ENCODE assay signal across 9 cellular contexts in the genomic region with DNA sequence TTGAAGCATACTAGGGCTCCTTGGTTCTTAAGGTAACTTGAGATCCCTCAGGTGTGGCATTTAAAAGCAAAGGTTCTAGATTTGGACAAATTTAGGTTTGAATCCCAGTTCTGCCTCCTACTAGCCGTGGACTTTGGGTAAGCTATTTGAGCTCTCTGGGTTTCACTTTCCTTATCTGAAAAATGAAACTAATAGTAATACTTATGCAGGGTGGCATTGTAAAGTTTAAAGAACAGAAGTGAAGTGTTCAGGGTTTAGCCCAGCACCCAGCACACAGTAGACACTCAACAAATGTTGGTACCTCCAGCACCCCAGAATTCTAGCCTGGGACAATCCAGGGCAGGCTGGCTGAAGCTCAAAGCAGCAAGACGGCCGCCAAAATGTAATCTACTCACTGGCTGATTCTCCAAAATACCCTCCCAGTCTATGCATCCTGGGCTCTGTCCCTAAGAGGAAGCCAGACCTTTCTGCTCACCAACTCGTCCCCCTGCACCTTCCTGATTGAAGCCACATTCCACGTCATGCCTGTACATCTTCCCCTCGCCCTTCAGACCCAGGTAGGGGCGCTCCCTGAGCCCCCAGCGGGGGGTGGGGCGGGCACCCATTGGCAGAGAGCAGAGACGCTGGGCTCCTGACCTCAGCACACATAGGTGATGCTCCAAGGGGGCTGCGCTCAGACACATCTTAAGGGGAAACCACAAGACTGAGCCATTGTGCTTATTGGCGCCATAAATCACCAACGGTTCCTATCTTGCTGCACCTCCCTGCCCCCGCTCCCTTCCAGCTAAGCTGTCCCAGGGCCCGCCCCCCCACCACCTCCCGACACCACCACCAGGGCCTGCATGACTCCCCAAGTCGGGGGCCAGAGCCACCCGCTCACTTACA.
DNase-seq lines count a peak whose midpoint lies in the region; ATAC-seq, FAIRE-seq and TF ChIP-seq lines count a peak whose summit lies in the region.
"Had no signal": no experiment of that assay in that cellular context is flagged by ENCODE, and none has a peak within 500 bp of the region (broad histone marks: within the 10 kb centered on the region; RNA-seq: fewer than 3 reads in every experiment).

No MANE protein-coding gene starts in this region.

- WGBS in HepG2 (ENCODE audit: low lambda C conversion rate) = 51% methylated on average over 5 of the region's 18 CpGs

- ATAC-seq in GM18498 (IDR thresholded peaks at IDR 0.05; ENCODE audit: unreplicated experiment) (peak; percentile 87), GM21737 (IDR thresholded peaks at IDR 0.05; ENCODE audit: unreplicated experiment) (peak; percentile 67), HepG2 (no peak)

- no peaks in the 10 kb centered on the region for H3K27me3 ChIP-seq in SJSA1 (replicated peaks)
- H3K27me3 ChIP-seq in HepG2 (ENCODE audit: control insufficient read depth in 1 of 2, insufficient read depth in 2 of 2, low read length in 2 of 2) = no peaks in the 10 kb centered on the region

- H3K4me1 ChIP-seq in SJSA1 (replicated peaks) (peaks cover 53% of the 10 kb centered on the region), HepG2 (ENCODE audit: insufficient read depth, low read length) (peaks cover 24% of the 10 kb centered on the region)

- peak overlapping the region; percentile 67 for H3K4me2 ChIP-seq in HepG2 (ENCODE audit: low read depth, low read length)

- H3K27ac ChIP-seq in SJSA1 (peak overlapping the region; percentile 71), HepG2 (ENCODE audit: extremely low read length, insufficient read depth, low read length) (no peak overlapping the region)

- no peak overlapping the region for H2AFZ ChIP-seq in HepG2 (ENCODE audit: low read length)

- H3K36me3 ChIP-seq in SJSA1 (no peaks in the 10 kb centered on the region), HepG2 (replicated peaks in 1 of 2; ENCODE audit: control insufficient read depth in 1 of 2, insufficient read depth in 2 of 2, low read length in 2 of 2) (no peaks in the 10 kb centered on the region)

- POLR2A ChIA-PET in HepG2 (lab: Yijun Ruan, JAX) = interaction anchor here (1.5 kb wide), 1 partner anchor 76 kb away, joined by 7 read pairs; no protein-coding TSS in a partner anchor

- no peaks in the 10 kb centered on the region for H3K9me3 ChIP-seq in SJSA1 (replicated peaks)
- no peaks in the 10 kb centered on the region for H3K9me3 ChIP-seq in HepG2 (ENCODE audit: low read length)

- TF ChIP-seq RAD21 in HepG2 (CRISPR knock-in tag; IDR thresholded peaks at IDR 0.05) = no peak

- no peak for TF ChIP-seq POLR2A in HepG2 (IDR thresholded peaks at IDR 0.05; ENCODE audit: insufficient read depth in 1 of 2, low read depth in 2 of 2, low read length in 2 of 2)

- no peak overlapping the region for H3K9ac ChIP-seq in HepG2 (ENCODE audit: insufficient read depth, low read depth, low read length)

- DNase-seq in SJSA1 (ENCODE audit: low read depth in 1 of 2, low spot score in 2 of 2) = peak; percentile 37 to 77
- DNase-seq in HepG2 (ENCODE audit: low spot score) = no peak
- no peak for DNase-seq in mesenteric fat pad (ENCODE audit: low spot score)
- no peak for DNase-seq in NCI-H1105 (lab: John Stamatoyannopoulos, UW)
- DNase-seq in RCC 7860 (ENCODE audit: low spot score) = no peak
- DNase-seq in SHP77 (lab: John Stamatoyannopoulos, UW) = no peak

- intact Hi-C loops in HepG2 (cut with micrococcal nuclease; ENCODE audit: unreplicated experiment) = loop anchor here (5.0 kb wide), 1 partner anchor 330 kb away; no protein-coding TSS in a partner anchor

- CTCF ChIA-PET in HepG2 (lab: Yijun Ruan, JAX; ENCODE audit: low intra/inter-chr PET ratio, low total read pairs) = no interaction called here

- in situ Hi-C loops in HepG2 (cut with HindIII; ENCODE audit: extremely low pct_ligation_motif_present, low pct_unique_long_range_greater_than_20kb) = loop anchor here (25.0 kb wide), 1 partner anchor 325 kb away; no protein-coding TSS in a partner anchor

- peak overlapping the region; percentile 15; the same call in 1 of the 2 replicates for H3K4me3 ChIP-seq in SJSA1
- peak overlapping the region in 2 of 3 experiments; percentile 12 to 46; a peak in 1 of 6 replicates for H3K4me3 ChIP-seq in HepG2 (replicated peaks in 1 of 3; ENCODE audit: insufficient read depth in 1 of 3, low read depth in 2 of 3, low read length in 3 of 3)

- FAIRE-seq in HepG2 (lab: Jason Lieb, UNC) (no peak), RCC 7860 (lab: Jason Lieb, UNC) (no peak)
- FAIRE-seq: colon had no signal

- no peak for TF ChIP-seq EP300 in HepG2 (IDR thresholded peaks at IDR 0.05; ENCODE audit: low read depth in 2 of 2, low read length in 2 of 2)
- TF ChIP-seq EP300 in HepG2 (CRISPR knock-in tag; IDR thresholded peaks at IDR 0.05; ENCODE audit: borderline replicate concordance) = no peak

- BruUV-seq in HepG2 (replicated peaks; lab: Mats Ljungman, UMichigan) = no TSS peak

- no peak for TF ChIP-seq CTCF in HepG2 (CRISPR knock-in tag; IDR thresholded peaks at IDR 0.05)

- H4K20me1 ChIP-seq in HepG2 (ENCODE audit: insufficient read depth, low read length) = no peaks in the 10 kb centered on the region

- no peaks in the 10 kb centered on the region for H3K79me2 ChIP-seq in HepG2 (ENCODE audit: insufficient read depth, low read length)

TF ChIP-seq in HepG2, 621 proteins besides CTCF, POLR2A, EP300 and RAD21 (continues in another document):
- TF ChIP-seq SNAPC2 (CRISPR knock-in tag; IDR thresholded peaks at IDR 0.05) (no peak), POLR2G (IDR thresholded peaks at IDR 0.05; ENCODE audit: low read depth, low read length) (no peak), ZNF382 (CRISPR knock-in tag; IDR thresholded peaks at IDR 0.05; ENCODE audit: borderline replicate concordance) (no peak), KLF11 (CRISPR knock-in tag; IDR thresholded peaks at IDR 0.05) (no peak), BRCA1 (CRISPR knock-in tag; IDR thresholded peaks at IDR 0.05) (no peak), ZNF567 (CRISPR knock-in tag; IDR thresholded peaks at IDR 0.05; ENCODE audit: borderline replicate concordance) (no peak), IRF2 (CRISPR knock-in tag; IDR thresholded peaks at IDR 0.05) (no peak), RFX1 (IDR thresholded peaks at IDR 0.05) (no peak), KDM1A (CRISPR knock-in tag; IDR thresholded peaks at IDR 0.05) (no peak), ARNT (IDR thresholded peaks at IDR 0.05) (no peak), U2AF2 (IDR thresholded peaks at IDR 0.05; ENCODE audit: low read depth, low read length) (no peak), ISL2 (CRISPR knock-in tag; IDR thresholded peaks at IDR 0.05) (no peak), ZKSCAN5 (CRISPR knock-in tag; IDR thresholded peaks at IDR 0.05) (no peak)
- TF ChIP-seq, protein P1, sequence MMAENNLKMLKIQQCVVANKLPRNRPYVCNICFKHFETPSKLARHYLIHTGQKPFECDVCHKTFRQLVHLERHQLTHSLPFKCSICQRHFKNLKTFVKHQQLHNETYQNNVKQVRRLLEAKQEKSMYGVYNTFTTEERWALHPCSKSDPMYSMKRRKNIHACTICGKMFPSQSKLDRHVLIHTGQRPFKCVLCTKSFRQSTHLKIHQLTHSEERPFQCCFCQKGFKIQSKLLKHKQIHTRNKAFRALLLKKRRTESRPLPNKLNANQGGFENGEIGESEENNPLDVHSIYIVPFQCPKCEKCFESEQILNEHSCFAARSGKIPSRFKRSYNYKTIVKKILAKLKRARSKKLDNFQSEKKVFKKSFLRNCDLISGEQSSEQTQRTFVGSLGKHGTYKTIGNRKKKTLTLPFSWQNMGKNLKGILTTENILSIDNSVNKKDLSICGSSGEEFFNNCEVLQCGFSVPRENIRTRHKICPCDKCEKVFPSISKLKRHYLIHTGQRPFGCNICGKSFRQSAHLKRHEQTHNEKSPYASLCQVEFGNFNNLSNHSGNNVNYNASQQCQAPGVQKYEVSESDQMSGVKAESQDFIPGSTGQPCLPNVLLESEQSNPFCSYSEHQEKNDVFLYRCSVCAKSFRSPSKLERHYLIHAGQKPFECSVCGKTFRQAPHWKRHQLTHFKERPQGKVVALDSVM (CRISPR knock-in tag; IDR thresholded peaks at IDR 0.05) = no peak
- TF ChIP-seq, protein P2, sequence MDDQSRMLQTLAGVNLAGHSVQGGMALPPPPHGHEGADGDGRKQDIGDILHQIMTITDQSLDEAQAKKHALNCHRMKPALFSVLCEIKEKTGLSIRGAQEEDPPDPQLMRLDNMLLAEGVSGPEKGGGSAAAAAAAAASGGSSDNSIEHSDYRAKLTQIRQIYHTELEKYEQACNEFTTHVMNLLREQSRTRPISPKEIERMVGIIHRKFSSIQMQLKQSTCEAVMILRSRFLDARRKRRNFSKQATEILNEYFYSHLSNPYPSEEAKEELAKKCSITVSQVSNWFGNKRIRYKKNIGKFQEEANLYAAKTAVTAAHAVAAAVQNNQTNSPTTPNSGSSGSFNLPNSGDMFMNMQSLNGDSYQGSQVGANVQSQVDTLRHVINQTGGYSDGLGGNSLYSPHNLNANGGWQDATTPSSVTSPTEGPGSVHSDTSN (CRISPR knock-in tag; IDR thresholded peaks at IDR 0.05; ENCODE audit: borderline replicate concordance) = no peak
- TF ChIP-seq, protein P3, sequence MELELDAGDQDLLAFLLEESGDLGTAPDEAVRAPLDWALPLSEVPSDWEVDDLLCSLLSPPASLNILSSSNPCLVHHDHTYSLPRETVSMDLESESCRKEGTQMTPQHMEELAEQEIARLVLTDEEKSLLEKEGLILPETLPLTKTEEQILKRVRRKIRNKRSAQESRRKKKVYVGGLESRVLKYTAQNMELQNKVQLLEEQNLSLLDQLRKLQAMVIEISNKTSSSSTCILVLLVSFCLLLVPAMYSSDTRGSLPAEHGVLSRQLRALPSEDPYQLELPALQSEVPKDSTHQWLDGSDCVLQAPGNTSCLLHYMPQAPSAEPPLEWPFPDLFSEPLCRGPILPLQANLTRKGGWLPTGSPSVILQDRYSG (CRISPR knock-in tag; IDR thresholded peaks at IDR 0.05) = no peak
- TF ChIP-seq, protein P4, sequence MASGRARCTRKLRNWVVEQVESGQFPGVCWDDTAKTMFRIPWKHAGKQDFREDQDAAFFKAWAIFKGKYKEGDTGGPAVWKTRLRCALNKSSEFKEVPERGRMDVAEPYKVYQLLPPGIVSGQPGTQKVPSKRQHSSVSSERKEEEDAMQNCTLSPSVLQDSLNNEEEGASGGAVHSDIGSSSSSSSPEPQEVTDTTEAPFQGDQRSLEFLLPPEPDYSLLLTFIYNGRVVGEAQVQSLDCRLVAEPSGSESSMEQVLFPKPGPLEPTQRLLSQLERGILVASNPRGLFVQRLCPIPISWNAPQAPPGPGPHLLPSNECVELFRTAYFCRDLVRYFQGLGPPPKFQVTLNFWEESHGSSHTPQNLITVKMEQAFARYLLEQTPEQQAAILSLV (CRISPR knock-in tag; IDR thresholded peaks at IDR 0.05; ENCODE audit: borderline replicate concordance) = no peak

Comparison
In these comparisons a context has a peak if more than half of its experiments do, and no peak if none do; other contexts are left out.
1. DNase-seq: peak in SJSA1 (2 of 2); none in HepG2 (single experiment), mesenteric fat pad (single experiment), NCI-H1105 (single experiment), RCC 7860 (single experiment) and SHP77 (0 of 2).